In the genomic region with DNA sequence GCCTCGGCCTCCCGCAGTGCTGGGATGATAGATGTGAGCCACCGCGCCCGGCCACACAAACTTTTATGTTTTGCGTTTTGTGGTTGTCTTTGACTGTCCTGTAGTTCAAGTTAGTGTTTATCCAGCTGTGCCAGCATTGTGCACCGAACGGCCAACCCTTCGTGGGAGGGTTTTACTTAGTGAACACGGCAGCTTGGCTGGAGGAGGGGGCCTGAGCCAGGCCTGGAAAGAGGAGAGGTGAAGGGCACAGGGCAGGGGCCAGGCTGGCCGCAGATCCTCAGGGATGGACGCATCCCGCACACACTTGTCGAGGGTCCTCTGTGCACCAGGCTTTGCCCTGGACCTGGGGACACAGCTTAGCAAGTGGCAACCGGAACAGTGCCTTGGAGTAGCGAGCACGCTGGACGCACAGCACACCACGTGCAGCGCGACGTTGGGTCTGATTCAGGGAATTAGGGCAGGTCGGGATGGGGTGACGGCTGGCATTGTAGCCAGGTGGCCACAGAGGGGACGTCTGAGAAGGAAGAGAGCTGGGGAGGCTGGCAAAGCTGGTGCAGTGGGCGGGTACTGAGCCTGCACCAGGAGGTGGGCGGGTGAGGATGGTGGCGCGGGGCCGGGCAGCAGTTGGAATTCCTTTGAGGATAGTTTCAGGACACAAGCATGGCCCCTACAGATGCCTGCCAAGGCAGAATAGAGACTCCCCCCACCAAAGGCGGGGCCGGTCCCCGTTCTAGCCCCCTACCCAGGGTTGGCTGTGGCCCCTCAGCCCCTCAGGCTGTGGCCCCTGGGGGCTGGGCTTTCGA, we compare ENCODE assay signal across 15 cellular contexts. TPM values are rescaled to one million over a fixed set of nuclear protein-coding genes. Genes with fewer than 3 reads are reported as not detected.
DNase-seq lines count a peak whose midpoint lies in the region; ATAC-seq and TF ChIP-seq lines count a peak whose summit lies in the region.
"Had no signal": no experiment of that assay in that cellular context is flagged by ENCODE, and none has a peak within 500 bp of the region (broad histone marks: within the 10 kb centered on the region; RNA-seq: fewer than 3 reads in every experiment).

No MANE protein-coding gene starts in this region.

- CTCF ChIA-PET in CD4-positive, alpha-beta T cell (lab: Charles Lee), result no interaction called here
- CTCF ChIA-PET in WTC11 (lab: Charles Lee), result interaction anchor here (0.8 to 2.9 kb wide), 3 partner anchors 12 to 165 kb away, joined by 3 to 20 read pairs (median 11); partner anchors contain the start of genes DEAF1 and TMEM80

- H3K4me3 Mint-ChIP-seq in CD4-positive, alpha-beta T cell, result peak overlapping the region; percentile 27
- H3K4me3 Mint-ChIP-seq in WTC11, result peak overlapping the region; percentile 47; the same call in 1 of the 2 replicates

- POLR2A ChIA-PET in CD4-positive, alpha-beta T cell (lab: Charles Lee), result no interaction called here
- POLR2A ChIA-PET in WTC11 (lab: Charles Lee), result interaction anchor here (1.7 kb wide), 1 partner anchor 12 kb away, joined by 6 read pairs; no protein-coding TSS in a partner anchor

- no peak overlapping the region for H3K27ac Mint-ChIP-seq in CD4-positive, alpha-beta T cell
- H3K27ac Mint-ChIP-seq in WTC11, result no peak overlapping the region

- H3K4me1 Mint-ChIP-seq in CD4-positive, alpha-beta T cell (ENCODE audit: low read depth), result peaks cover 7% of the 10 kb centered on the region
- peaks cover 8% of the 10 kb centered on the region for H3K4me1 Mint-ChIP-seq in WTC11

- H2AK5ac ChIP-seq in mesenchymal stem cell (ENCODE audit: low read length, severe bottlenecking), result peak overlapping the region; percentile 93

- no peak overlapping the region for H3K23ac ChIP-seq in mesenchymal stem cell (ENCODE audit: low read length in 2 of 2)

- H2AFZ ChIP-seq in mesenchymal stem cell (ENCODE audit: low read depth, low read length), result no peak overlapping the region

- peaks cover 17% of the 10 kb centered on the region for H3K4me1 ChIP-seq in mesenchymal stem cell (ENCODE audit: control insufficient read depth, insufficient read depth, low read depth, low read length)

- no peak overlapping the region for H3K4ac ChIP-seq in mesenchymal stem cell (ENCODE audit: low read depth in 1 of 2, low read length in 2 of 2)

- H2BK15ac ChIP-seq in mesenchymal stem cell (ENCODE audit: low read depth, poor library complexity, severe bottlenecking), result no peak overlapping the region

- peaks cover 22 to 60% of the 10 kb centered on the region in 2 experiments for H3K36me3 ChIP-seq in mesenchymal stem cell (ENCODE audit: control insufficient read depth in 1 of 2, insufficient read depth in 2 of 2, low read depth in 1 of 2, low read length in 2 of 2)
- H3K36me3 ChIP-seq: BLaER1 treated with 17β-estradiol and CSF1 and Interleukin-3, amounts not matched to agents 10 nM and 100 nM had no signal

- peaks cover 5% of the 10 kb centered on the region for H3K27me3 ChIP-seq in CD4-positive, alpha-beta T cell (ENCODE audit: control insufficient read depth, insufficient read depth, low read length)
- no peaks in the 10 kb centered on the region for H3K27me3 ChIP-seq in mesenchymal stem cell (ENCODE audit: control insufficient read depth in 1 of 2, insufficient read depth in 1 of 2, low read length in 2 of 2)

- no peak overlapping the region for H3K9ac ChIP-seq in mesenchymal stem cell (ENCODE audit: low read length)

- intact Hi-C loops in CD4-positive, alpha-beta T cell (cut with DNase I, micrococcal nuclease), result no loop called here

- no peak overlapping the region for H4K91ac ChIP-seq in mesenchymal stem cell (ENCODE audit: low read length)

- WGBS in mesenchymal stem cell, result 94% methylated on average over 34 of the region's 34 CpGs

- H3K79me1 ChIP-seq in mesenchymal stem cell (replicated peaks; ENCODE audit: low read length, poor library complexity, severe bottlenecking), result peaks cover 25% of the 10 kb centered on the region

- no peak overlapping the region for H3K4me2 ChIP-seq in mesenchymal stem cell (ENCODE audit: low read length, poor library complexity, severe bottlenecking)

- H2BK12ac ChIP-seq in mesenchymal stem cell (ENCODE audit: low read length in 2 of 2), result no peak overlapping the region

- peak overlapping the region; percentile 74 for H3K27ac ChIP-seq in 22Rv1
- H3K27ac ChIP-seq in CD4-positive, alpha-beta T cell (ENCODE audit: low read depth, low read length), result no peak overlapping the region
- H3K27ac ChIP-seq in mesenchymal stem cell (ENCODE audit: low read length, poor library complexity, severe bottlenecking), result peak overlapping the region; percentile 41
- H3K27ac ChIP-seq: BLaER1 treated with 17β-estradiol and CSF1 and Interleukin-3, amounts not matched to agents 10 nM and 100 nM had no signal

- H3K14ac ChIP-seq in mesenchymal stem cell (ENCODE audit: low read length in 2 of 2), result no peak overlapping the region

- H2BK5ac ChIP-seq in mesenchymal stem cell (ENCODE audit: low read depth, low read length, poor library complexity, severe bottlenecking), result no peak overlapping the region

- H3K4me3 ChIP-seq in mesenchymal stem cell (ENCODE audit: insufficient read depth in 1 of 2, low read depth in 1 of 2, low read length in 2 of 2), result no peak overlapping the region
- H3K4me3 ChIP-seq: lung had no signal

- peaks cover 37% of the 10 kb centered on the region for H3K27me3 Mint-ChIP-seq in CD4-positive, alpha-beta T cell
- peaks cover 12% of the 10 kb centered on the region for H3K27me3 Mint-ChIP-seq in WTC11 (ENCODE audit: low read depth)

- no peak overlapping the region for H2BK120ac ChIP-seq in mesenchymal stem cell (ENCODE audit: low read depth, low read length)

- no peaks in the 10 kb centered on the region for H3K9me3 ChIP-seq in CD4-positive, alpha-beta T cell (ENCODE audit: control insufficient read depth, low read length)
- no peaks in the 10 kb centered on the region for H3K9me3 ChIP-seq in mesenchymal stem cell (ENCODE audit: control insufficient read depth, low read length)

- no peak overlapping the region for H3K18ac ChIP-seq in mesenchymal stem cell (ENCODE audit: low read depth in 1 of 2, low read length in 2 of 2)

- TF ChIP-seq CTCF in 22Rv1 (IDR thresholded peaks at IDR 0.05), result no peak
- TF ChIP-seq CTCF in CD4-positive, alpha-beta T cell (IDR thresholded peaks at IDR 0.05), result no peak
- TF ChIP-seq CTCF in WTC11 (IDR thresholded peaks at IDR 0.05), result no peak

- no peak for DNase-seq in CD4-positive, alpha-beta T cell
- DNase-seq in WTC11 (ENCODE audit: low spot score) (no peak), mesenchymal stem cell (no peak), anterior cingulate cortex (lab: John Stamatoyannopoulos, UW) (no peak), HPDE6-E6E7 (ENCODE audit: extremely low spot score) (no peak), mesenteric fat pad (ENCODE audit: low spot score) (no peak), NCI-H1105 (lab: John Stamatoyannopoulos, UW) (no peak)
- DNase-seq: amygdala, HCEC 1CT, NCI-H1092 treated with DMSO at 0.1 percent for 48 hours, NCI-H2227 treated with DMSO at 0.1 percent for 48 hours, occipital lobe had no signal

- no peak overlapping the region for H4K8ac ChIP-seq in mesenchymal stem cell (ENCODE audit: low read length)

- no peak for ATAC-seq in CD4-positive, alpha-beta T cell (ENCODE audit: poor library complexity)
- no peak for ATAC-seq in WTC11

- H3K9me3 Mint-ChIP-seq in CD4-positive, alpha-beta T cell, result peaks cover 5% of the 10 kb centered on the region
- H3K9me3 Mint-ChIP-seq in WTC11, result peaks cover 7% of the 10 kb centered on the region

- H3K36me3 Mint-ChIP-seq in CD4-positive, alpha-beta T cell (ENCODE audit: low read depth), result no peaks in the 10 kb centered on the region
- peaks cover 5% of the 10 kb centered on the region; the same call in 1 of the 2 replicates for H3K36me3 Mint-ChIP-seq in WTC11

TF ChIP-seq in WTC11, 78 proteins besides CTCF, POLR2A, EP300 and RAD21 (continues in another document):
- TF ChIP-seq TEAD1 (CRISPR knock-in tag; IDR thresholded peaks at IDR 0.05) (no peak), CREM (CRISPR knock-in tag; IDR thresholded peaks at IDR 0.05) (no peak), ATF3 (CRISPR knock-in tag; conservative IDR thresholded peaks at IDR 0.05) (no peak)
- TF ChIP-seq, protein P1, sequence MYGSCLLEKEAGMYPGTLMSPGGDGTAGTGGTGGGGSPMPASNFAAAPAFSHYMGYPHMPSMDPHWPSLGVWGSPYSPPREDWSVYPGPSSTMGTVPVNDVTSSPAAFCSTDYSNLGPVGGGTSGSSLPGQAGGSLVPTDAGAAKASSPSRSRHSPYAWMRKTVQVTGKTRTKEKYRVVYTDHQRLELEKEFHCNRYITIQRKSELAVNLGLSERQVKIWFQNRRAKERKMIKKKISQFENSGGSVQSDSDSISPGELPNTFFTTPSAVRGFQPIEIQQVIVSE (CRISPR knock-in tag; IDR thresholded peaks at IDR 0.05; ENCODE audit: borderline replicate concordance), result no peak

RNA-seq across cellular contexts. Expression of gene EPS8L2, which starts 13.4 kb away (rescaled TPM):
- total RNA-seq in CD4-positive, alpha-beta T cell, result 1 to 10 TPM; 3.5 to 4.0 TPM
- total RNA-seq in WTC11 (2021) (49.9 to 56.3 TPM (median 51.6 TPM) in 3 replicates), mesenteric fat pad (12.1 TPM)
- 16.2 TPM for polyA plus RNA-seq in mesenchymal stem cell (2013, experiment 1 of 2)
- 17.4 TPM for polyA plus RNA-seq in mesenchymal stem cell (2013, experiment 2 of 2)

RNA-seq across cellular contexts. Expression of gene TMEM80, which starts 23.8 kb away (rescaled TPM):
- total RNA-seq in CD4-positive, alpha-beta T cell, result 10 to 100 TPM; 21.0 to 22.0 TPM
- 23.4 to 28.4 TPM (median 24.5 TPM) in 3 replicates for total RNA-seq in WTC11 (2021)
- 13.4 TPM for polyA plus RNA-seq in mesenchymal stem cell (2013, experiment 1 of 2)
- polyA plus RNA-seq in mesenchymal stem cell (2013, experiment 2 of 2), result 15.6 TPM
- 14.6 TPM for total RNA-seq in mesenteric fat pad

RNA-seq across cellular contexts. Expression of gene DEAF1, which starts 24.4 kb away (rescaled TPM):
- total RNA-seq in CD4-positive, alpha-beta T cell, result 10 to 100 TPM; 68.4 to 79.6 TPM
- total RNA-seq in WTC11 (2021) (62.2 to 85.3 TPM (median 81.1 TPM) in 3 replicates), mesenteric fat pad (25.9 TPM)
- polyA plus RNA-seq in mesenchymal stem cell (2013, experiment 1 of 2), result 21.2 TPM
- 20.6 TPM for polyA plus RNA-seq in mesenchymal stem cell (2013, experiment 2 of 2)

RNA-seq across cellular contexts. Expression of gene TALDO1, which starts 27.8 kb away (rescaled TPM):
- 10 to 100 TPM; 26.2 to 27.7 TPM for total RNA-seq in CD4-positive, alpha-beta T cell
- total RNA-seq in WTC11 (2021) (314 to 352 TPM (median 343 TPM) in 3 replicates), mesenteric fat pad (277 TPM)
- polyA plus RNA-seq in mesenchymal stem cell (2013, experiment 1 of 2), result 215 TPM
- 211 TPM for polyA plus RNA-seq in mesenchymal stem cell (2013, experiment 2 of 2)

RNA-seq across cellular contexts. Expression of gene GATD1, which starts 57.9 kb away (rescaled TPM):
- total RNA-seq in CD4-positive, alpha-beta T cell, result 10 to 100 TPM; 14.7 to 16.1 TPM
- 81.9 to 87.6 TPM (median 87.5 TPM) in 3 replicates for total RNA-seq in WTC11 (2021)
- polyA plus RNA-seq in mesenchymal stem cell (2013, experiment 1 of 2), result 50.4 TPM
- polyA plus RNA-seq in mesenchymal stem cell (2013, experiment 2 of 2), result 43.7 TPM
- 54.1 TPM for total RNA-seq in mesenteric fat pad
